In the genomic region with DNA sequence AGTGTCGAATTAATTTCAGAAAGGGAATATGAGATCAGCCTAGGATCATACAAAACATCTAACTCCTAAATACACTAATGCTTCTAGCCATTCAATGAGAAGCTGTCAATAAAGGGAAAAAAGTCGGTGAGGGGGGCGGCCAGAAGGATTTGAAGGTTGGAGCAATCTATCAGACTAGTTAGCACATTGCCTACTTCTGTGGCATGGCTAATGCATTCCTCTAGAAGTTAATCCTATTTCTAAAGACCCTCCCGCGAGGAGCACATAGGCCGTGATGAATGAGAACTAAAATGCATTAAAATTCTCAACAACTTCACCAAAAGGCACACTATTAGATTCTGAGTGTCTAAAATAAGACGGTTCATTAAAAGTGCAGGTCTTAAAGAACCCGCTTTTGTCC, we compare ENCODE assay signal across 16 cellular contexts.
"Had no signal": no experiment of that assay in that cellular context is flagged by ENCODE, and none has a peak within 500 bp of the region (broad histone marks: within the 10 kb centered on the region; RNA-seq: fewer than 3 reads in every experiment).

No MANE protein-coding gene starts in this region.

- H3K27ac ChIP-seq: SJSA1, SK-N-MC had no signal

- H3K4me3 ChIP-seq: SJSA1, SK-N-MC had no signal

- DNase-seq: KBM-7, MV-4-11, NCI-H1048, NCI-H1694, NCI-H187 treated with DMSO at 0.1 percent for 48 hours, NCI-H2029 treated with DMSO at 0.1 percent for 48 hours, NCI-H2171 treated with DMSO at 0.1 percent for 48 hours, NCI-H345, NCI-H446 treated with DMSO at 0.1 percent for 48 hours, NCI-H510A treated with DMSO at 0.1 percent for 48 hours, NCI-H526, Right ventricle myocardium superior, RPMI8226, SIG-M5 had no signal

- H3K27me3 ChIP-seq: SJSA1 had no signal

- H3K9me3 ChIP-seq: SJSA1 had no signal
